Comparison of ENCODE assay signal across 12 cellular contexts in the genomic region with DNA sequence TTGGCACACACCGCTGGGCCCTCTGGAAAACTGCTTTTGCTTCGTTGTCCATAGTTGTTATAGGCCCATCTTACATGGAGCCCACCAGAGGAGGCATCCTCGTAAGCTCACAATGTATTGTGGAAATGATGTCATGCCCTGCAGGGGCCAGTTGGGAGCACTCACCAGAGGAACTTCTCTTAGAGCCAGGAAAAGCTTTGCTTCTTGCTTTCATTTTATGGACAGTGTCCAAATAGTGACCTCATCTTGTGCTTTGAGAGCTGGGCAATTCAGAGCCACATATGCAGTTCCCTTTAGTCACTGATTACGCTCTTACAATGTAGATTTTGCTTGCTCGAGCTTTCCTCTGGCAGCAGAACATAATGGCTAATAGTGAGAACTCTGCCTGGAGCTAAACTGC.
DNase-seq lines count a peak whose midpoint lies in the region; ATAC-seq and TF ChIP-seq lines count a peak whose summit lies in the region.
"Had no signal": no experiment of that assay in that cellular context is flagged by ENCODE, and none has a peak within 500 bp of the region (broad histone marks: within the 10 kb centered on the region; RNA-seq: fewer than 3 reads in every experiment).

No MANE protein-coding gene starts in this region.

- H3K4me1 Mint-ChIP-seq in activated naive CD4-positive, alpha-beta T cell treated with anti-CD3 and anti-CD28 coated beads for 36 hours (ENCODE audit: low read depth) = no peaks in the 10 kb centered on the region
- H3K4me1 Mint-ChIP-seq: activated CD4-positive, alpha-beta T cell treated with anti-CD3 and anti-CD28 coated beads for 36 hours had no signal

- H3K4me3 Mint-ChIP-seq in activated naive CD4-positive, alpha-beta T cell treated with anti-CD3 and anti-CD28 coated beads for 36 hours = no peak overlapping the region
- H3K4me3 Mint-ChIP-seq: activated CD4-positive, alpha-beta T cell treated with anti-CD3 and anti-CD28 coated beads for 36 hours had no signal

- no peak overlapping the region for H3K27ac Mint-ChIP-seq in activated naive CD4-positive, alpha-beta T cell treated with anti-CD3 and anti-CD28 coated beads for 36 hours
- H3K27ac Mint-ChIP-seq: activated CD4-positive, alpha-beta T cell treated with anti-CD3 and anti-CD28 coated beads for 36 hours had no signal

- 9 to 27% (median 14%) methylated on average over 5 of the region's 5 CpGs for WGBS in heart left ventricle, 4 donors

- H3K4me3 ChIP-seq in HFF-Myc (replicated peaks; ENCODE audit: low read depth, low read length) (no peak overlapping the region), heart left ventricle (no peak overlapping the region)
- H3K4me3 ChIP-seq: GM12878 had no signal

- H3K9me3 Mint-ChIP-seq in activated naive CD4-positive, alpha-beta T cell treated with anti-CD3 and anti-CD28 coated beads for 36 hours = no peaks in the 10 kb centered on the region

- H3K36me3 Mint-ChIP-seq in activated naive CD4-positive, alpha-beta T cell treated with anti-CD3 and anti-CD28 coated beads for 36 hours (ENCODE audit: low read depth) = no peaks in the 10 kb centered on the region

- H3K27ac ChIP-seq in VCaP (0 out of 2 replicates have a peak overlapping the region, but pooled peaks have one; percentile 14), heart left ventricle (peak overlapping the region in 5 of 12 donors; percentile 4 to 59 (median 45))
- H3K27ac ChIP-seq: parathyroid adenoma had no signal

- peaks cover 10% of the 10 kb centered on the region for H3K27me3 Mint-ChIP-seq in activated naive CD4-positive, alpha-beta T cell treated with anti-CD3 and anti-CD28 coated beads for 36 hours (ENCODE audit: low read depth)

- H3K4me1 ChIP-seq in heart left ventricle = peaks cover 0 to 10% (median 2%) of the 10 kb centered on the region in 12 donors
- H3K4me1 ChIP-seq: parathyroid adenoma had no signal

- H3K9me3 ChIP-seq in heart left ventricle = peaks cover 0 to 3% (median 0%) of the 10 kb centered on the region in 12 donors

- peak; percentile 51 to 97 (median 88) for ATAC-seq in heart left ventricle
- no peak for ATAC-seq in GM21515 (IDR thresholded peaks at IDR 0.05; ENCODE audit: unreplicated experiment)
- ATAC-seq in activated CD4-positive, CD25-positive, alpha-beta regulatory T cell treated with anti-CD3 and anti-CD28 coated beads, Interleukin-2, amount 50 U/mL, for 24 hours = no peak
- ATAC-seq: activated CD4-positive, alpha-beta T cell treated with anti-CD3 and anti-CD28 coated beads for 36 hours; GM12878 had no signal

- CTCF ChIA-PET in activated naive CD4-positive, alpha-beta T cell treated with anti-CD3 and anti-CD28 coated beads for 36 hours (lab: Charles Lee) = interaction anchor here (0.7 to 1.2 kb wide), 3 partner anchors 9 to 203 kb away, joined by 3 to 4 read pairs (median 3); no protein-coding TSS in a partner anchor

- no peak for TF ChIP-seq CTCF in HFF-Myc (IDR thresholded peaks at IDR 0.05; ENCODE audit: low read depth, low read length, missing control alignments)
- TF ChIP-seq CTCF in VCaP (conservative IDR thresholded peaks at IDR 0.05) = no peak
- peak in 2 of 12 donors; percentile 13 to 27 for TF ChIP-seq CTCF in heart left ventricle (IDR thresholded peaks at IDR 0.05)

- no peak for TF ChIP-seq POLR2A in heart left ventricle (IDR thresholded peaks at IDR 0.05)

- H3K36me3 ChIP-seq in heart left ventricle = no peaks in the 10 kb centered on the region

- intact Hi-C loops in heart left ventricle (cut with DNase I) = no loop called here
- intact Hi-C loops in activated naive CD4-positive, alpha-beta T cell treated with anti-CD3 and anti-CD28 coated beads for 36 hours (cut with micrococcal nuclease) = no loop called here

- peaks cover 0 to 3% (median 0%) of the 10 kb centered on the region in 9 donors for H3K27me3 ChIP-seq in heart left ventricle

- DNase-seq in HFF-Myc (ENCODE audit: extremely low read depth, low read depth) (peak; percentile 2), heart left ventricle (peak in 4 of 5 donors; percentile 18 to 47 (median 32)), smooth muscle cell of the brain vasculature (ENCODE audit: low read depth, low spot score) (peak; percentile 7), NCI-H1105 treated with DMSO at 0.1 percent for 48 hours (lab: John Stamatoyannopoulos, UW) (no peak)
- no peak for DNase-seq in activated naive CD4-positive, alpha-beta T cell treated with anti-CD3 and anti-CD28 coated beads for 36 hours
- DNase-seq: activated CD4-positive, alpha-beta T cell treated with anti-CD3 and anti-CD28 coated beads for 36 hours; erythroblast had no signal

Comparison
In these comparisons a context has a peak if more than half of its experiments do, and no peak if none do; other contexts are left out.
1. DNase-seq: peak in HFF-Myc (single experiment), heart left ventricle (4 of 5) and smooth muscle cell of the brain vasculature (single experiment); none in NCI-H1105 treated with DMSO at 0.1 percent for 48 hours (single experiment) and activated naive CD4-positive, alpha-beta T cell treated with anti-CD3 and anti-CD28 coated beads for 36 hours (single experiment).
2. ATAC-seq: peak in heart left ventricle (4 of 4); none in GM21515 (single experiment) and activated CD4-positive, CD25-positive, alpha-beta regulatory T cell treated with anti-CD3 and anti-CD28 coated beads, Interleukin-2, amount 50 U/mL, for 24 hours (0 of 2).